Comparison of ENCODE assay signal across 10 cellular contexts in the genomic region with DNA sequence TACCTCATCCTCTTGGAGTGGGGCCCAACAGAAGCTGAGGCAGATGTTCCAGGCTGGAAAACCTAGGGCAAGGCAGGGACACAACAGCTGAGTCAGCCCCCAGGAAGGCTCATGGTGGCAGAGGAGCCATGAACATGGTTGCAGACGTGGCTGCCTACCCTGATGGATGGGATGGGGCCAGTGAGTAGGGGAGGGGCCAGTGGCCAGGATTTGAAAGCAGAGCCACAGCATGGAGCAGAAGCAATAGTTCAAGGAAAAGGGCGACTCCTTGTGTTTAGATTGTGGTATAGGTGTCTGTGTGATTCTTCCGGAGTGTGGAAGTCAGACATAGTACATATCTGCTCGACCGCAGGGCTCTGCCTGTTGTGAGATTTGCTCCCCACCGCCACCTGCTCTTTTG. TPM values are rescaled to one million over a fixed set of nuclear protein-coding genes. Genes with fewer than 3 reads are reported as not detected.
DNase-seq lines count a peak whose midpoint lies in the region; ATAC-seq and TF ChIP-seq lines count a peak whose summit lies in the region.
"Had no signal": no experiment of that assay in that cellular context is flagged by ENCODE, and none has a peak within 500 bp of the region (broad histone marks: within the 10 kb centered on the region; RNA-seq: fewer than 3 reads in every experiment).

No MANE protein-coding gene starts in this region.

- in situ Hi-C loops in SK-MEL-5 (cut with HindIII; ENCODE audit: low pct_unique_long_range_greater_than_20kb, low sequenced_read_pairs), result no loop called here

- no peak overlapping the region for H3K4me3 Mint-ChIP-seq in activated CD8-positive, alpha-beta memory T cell treated with anti-CD3 and anti-CD28 coated beads, Interleukin-2, amount 10 ng/mL, durations not matched to agents 7 days and 5 days
- H3K4me3 Mint-ChIP-seq in stimulated activated effector memory CD8-positive, alpha-beta T cell treated with anti-CD3 and anti-CD28 coated beads, Interleukin-12 subunit alpha, Interleukin-12 subunit beta, amount 100 ng/mL, for 72 hours, result no peak overlapping the region
- H3K4me3 Mint-ChIP-seq: T-helper 1 cell treated with Interleukin-12 subunit alpha and Interleukin-12 subunit beta and Interleukin-4 antibody, amounts not matched to agents 30 μg/mL and 1 μg/mL, for 36 hours had no signal

- H3K4me1 Mint-ChIP-seq in activated CD8-positive, alpha-beta memory T cell treated with anti-CD3 and anti-CD28 coated beads, Interleukin-2, amount 10 ng/mL, durations not matched to agents 7 days and 5 days, result peaks cover 28% of the 10 kb centered on the region
- H3K4me1 Mint-ChIP-seq in stimulated activated effector memory CD8-positive, alpha-beta T cell treated with anti-CD3 and anti-CD28 coated beads, Interleukin-12 subunit alpha, Interleukin-12 subunit beta, amount 100 ng/mL, for 72 hours, result peaks cover 29% of the 10 kb centered on the region

- no peak overlapping the region for H3K27ac Mint-ChIP-seq in activated CD8-positive, alpha-beta memory T cell treated with anti-CD3 and anti-CD28 coated beads, Interleukin-2, amount 10 ng/mL, durations not matched to agents 7 days and 5 days
- peak overlapping the region; percentile 74 for H3K27ac Mint-ChIP-seq in stimulated activated effector memory CD8-positive, alpha-beta T cell treated with anti-CD3 and anti-CD28 coated beads, Interleukin-12 subunit alpha, Interleukin-12 subunit beta, amount 100 ng/mL, for 72 hours

- ATAC-seq in activated CD8-positive, alpha-beta memory T cell treated with anti-CD3 and anti-CD28 coated beads, Interleukin-2, amount 10 ng/mL, durations not matched to agents 7 days and 5 days, result peak; percentile 87
- peak; percentile 84 for ATAC-seq in stimulated activated effector memory CD8-positive, alpha-beta T cell treated with anti-CD3 and anti-CD28 coated beads, Interleukin-12 subunit alpha, Interleukin-12 subunit beta, amount 100 ng/mL, for 72 hours
- no peak for ATAC-seq in HG02852 (IDR thresholded peaks at IDR 0.05; ENCODE audit: unreplicated experiment)

- peaks cover 2% of the 10 kb centered on the region for H3K36me3 Mint-ChIP-seq in activated CD8-positive, alpha-beta memory T cell treated with anti-CD3 and anti-CD28 coated beads, Interleukin-2, amount 10 ng/mL, durations not matched to agents 7 days and 5 days
- no peaks in the 10 kb centered on the region for H3K36me3 Mint-ChIP-seq in stimulated activated effector memory CD8-positive, alpha-beta T cell treated with anti-CD3 and anti-CD28 coated beads, Interleukin-12 subunit alpha, Interleukin-12 subunit beta, amount 100 ng/mL, for 72 hours

- TF ChIP-seq CTCF in epithelial cell of proximal tubule (conservative IDR thresholded peaks at IDR 0.05; ENCODE audit: low read depth, low read length), result peak; percentile 52

- peak; percentile 45 for DNase-seq in activated CD8-positive, alpha-beta memory T cell treated with anti-CD3 and anti-CD28 coated beads, Interleukin-2, amount 10 ng/mL, durations not matched to agents 7 days and 5 days
- DNase-seq in activated CD8-positive, alpha-beta memory T cell treated with anti-CD3 and anti-CD28 coated beads, Interleukin-2, amount 50 U/mL, for 48 hours, result no peak
- peak; percentile 90 for DNase-seq in SK-MEL-5 (ENCODE audit: low read depth, low spot score)
- DNase-seq in epithelial cell of proximal tubule (ENCODE audit: low read depth), result no peak
- DNase-seq in stimulated activated effector memory CD8-positive, alpha-beta T cell treated with anti-CD3 and anti-CD28 coated beads, Interleukin-12 subunit alpha, Interleukin-12 subunit beta, amount 100 ng/mL, for 72 hours (ENCODE audit: low spot score in 2 of 2), result no peak
- no peak for DNase-seq in GF-D8 (lab: John Stamatoyannopoulos, UW)
- DNase-seq in DMS153 (lab: John Stamatoyannopoulos, UW), result no peak

- H3K27me3 Mint-ChIP-seq in activated CD8-positive, alpha-beta memory T cell treated with anti-CD3 and anti-CD28 coated beads, Interleukin-2, amount 10 ng/mL, durations not matched to agents 7 days and 5 days, result no peaks in the 10 kb centered on the region

- no peak overlapping the region for H3K4me3 ChIP-seq in epithelial cell of proximal tubule (ENCODE audit: low read depth, low read length)
- H3K4me3 ChIP-seq: BLaER1 had no signal

- CTCF ChIA-PET in activated CD8-positive, alpha-beta memory T cell treated with anti-CD3 and anti-CD28 coated beads, Interleukin-2, amount 10 ng/mL, durations not matched to agents 7 days and 5 days (lab: Charles Lee), result interaction anchor here (0.8 to 8.0 kb wide), 7 partner anchors 11 to 64 kb away, joined by 3 to 76 read pairs (median 4); a partner anchor contains a TSS

- H3K9me3 Mint-ChIP-seq in activated CD8-positive, alpha-beta memory T cell treated with anti-CD3 and anti-CD28 coated beads, Interleukin-2, amount 10 ng/mL, durations not matched to agents 7 days and 5 days (ENCODE audit: low read depth), result no peaks in the 10 kb centered on the region
- H3K9me3 Mint-ChIP-seq in stimulated activated effector memory CD8-positive, alpha-beta T cell treated with anti-CD3 and anti-CD28 coated beads, Interleukin-12 subunit alpha, Interleukin-12 subunit beta, amount 100 ng/mL, for 72 hours, result no peaks in the 10 kb centered on the region
- H3K9me3 Mint-ChIP-seq: T-helper 1 cell treated with Interleukin-12 subunit alpha and Interleukin-12 subunit beta and Interleukin-4 antibody, amounts not matched to agents 30 μg/mL and 1 μg/mL, for 36 hours had no signal

RNA-seq across cellular contexts. Expression of a gene that starts 24.2 kb away (rescaled TPM):
- 10 to 100 TPM; 10.3 to 18.4 TPM for total RNA-seq in activated CD8-positive, alpha-beta memory T cell treated with anti-CD3 and anti-CD28 coated beads, Interleukin-2, amount 10 ng/mL, durations not matched to agents 7 days and 5 days
- 2.8 and 3.0 TPM in 2 replicates for total RNA-seq in SK-MEL-5 (2014; rRNA removed; shearing (Covaris generic))
- polyA plus RNA-seq in SK-MEL-5 (2015; cell fraction: cytosol; rRNA removed), result 2.7 and 4.9 TPM in 2 replicates
- polyA plus RNA-seq in SK-MEL-5 (2015; cell fraction: nucleus; rRNA removed), result 16.0 and 16.7 TPM in 2 replicates
- 11.4 and 12.4 TPM in 2 replicates for total RNA-seq in epithelial cell of proximal tubule

Comparison
In these comparisons a context has a peak if more than half of its experiments do, and no peak if none do; other contexts are left out.
1. DNase-seq: peak in activated CD8-positive, alpha-beta memory T cell treated with anti-CD3 and anti-CD28 coated beads, Interleukin-2, amount 10 ng/mL, durations not matched to agents 7 days and 5 days (single experiment) and SK-MEL-5 (single experiment); none in activated CD8-positive, alpha-beta memory T cell treated with anti-CD3 and anti-CD28 coated beads, Interleukin-2, amount 50 U/mL, for 48 hours (single experiment), epithelial cell of proximal tubule (single experiment), stimulated activated effector memory CD8-positive, alpha-beta T cell treated with anti-CD3 and anti-CD28 coated beads, Interleukin-12 subunit alpha, Interleukin-12 subunit beta, amount 100 ng/mL, for 72 hours (0 of 2), GF-D8 (single experiment) and DMS153 (single experiment).